Comparison of ENCODE assay signal across 8 cellular contexts in the genomic region with DNA sequence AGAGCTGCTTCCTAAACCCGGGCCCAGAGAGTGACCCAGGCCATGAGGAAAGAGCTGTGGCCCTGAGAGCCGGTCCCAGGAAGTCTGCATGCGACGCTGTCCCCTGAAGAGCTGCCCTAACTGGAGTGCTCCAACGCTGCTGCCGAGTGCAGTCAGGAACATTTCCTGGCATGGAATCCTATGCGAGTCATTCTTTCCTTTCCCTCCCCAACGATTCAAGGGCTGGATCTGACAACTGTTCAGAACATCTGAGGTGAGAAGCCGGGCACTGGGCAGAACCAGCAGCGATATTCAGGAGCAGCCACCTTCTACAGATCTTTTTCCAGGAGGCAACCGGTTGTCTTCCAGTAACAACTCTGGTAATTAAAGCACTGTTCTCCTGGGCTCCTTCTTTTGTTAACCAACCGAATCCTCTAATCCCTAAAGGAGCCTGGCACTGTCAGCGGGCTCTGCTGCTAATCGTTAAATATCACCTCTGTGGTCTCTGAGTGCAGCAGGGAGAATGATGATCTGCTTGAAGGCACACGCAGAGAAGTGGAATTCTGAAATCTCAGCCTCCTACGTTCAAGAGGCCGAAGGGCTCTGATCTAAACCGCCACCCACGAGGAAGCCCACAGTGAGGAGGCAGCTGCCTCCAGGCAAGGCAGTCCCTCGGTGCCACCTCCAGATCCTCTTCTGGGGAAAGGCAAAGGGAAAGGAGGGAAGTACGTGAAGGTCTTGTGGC. TPM values are rescaled to one million over a fixed set of nuclear protein-coding genes. Genes with fewer than 3 reads are reported as not detected.
DNase-seq lines count a peak whose midpoint lies in the region; ATAC-seq and TF ChIP-seq lines count a peak whose summit lies in the region.

No MANE protein-coding gene starts in this region.

- peaks cover 0 to 8% (median 0%) of the 10 kb centered on the region in 4 donors for H3K36me3 ChIP-seq in right lobe of liver

- CTCF ChIA-PET in AG04449 (lab: Yijun Ruan, JAX): interaction anchor here (0.7 to 2.4 kb wide), 12 partner anchors 8 to 475 kb away, joined by 3 to 10 read pairs (median 4); no protein-coding TSS in a partner anchor
- CTCF ChIA-PET in HEK293T (lab: Yijun Ruan, JAX): interaction anchor here (0.7 kb wide), 2 partner anchors 12 to 475 kb away, joined by 3 read pairs; no protein-coding TSS in a partner anchor

- intact Hi-C loops in right lobe of liver (cut with DNase I): no loop called here

- TF ChIP-seq CTCF in AG04449 (IDR thresholded peaks at IDR 0.05; ENCODE audit: insufficient read depth, low read length, missing control alignments): no peak
- no peak for TF ChIP-seq CTCF in choroid plexus epithelial cell (conservative IDR thresholded peaks at IDR 0.05; ENCODE audit: low read depth, low read length)
- no peak for TF ChIP-seq CTCF in right lobe of liver (IDR thresholded peaks at IDR 0.05)

- peak overlapping the region; percentile 62 to 71 (median 63) for H3K27ac ChIP-seq in right lobe of liver
- peak overlapping the region; percentile 69 for H3K27ac ChIP-seq in substantia nigra (ENCODE audit: low read depth, low read length, poor library complexity, severe bottlenecking)

- H3K4me3 ChIP-seq in AG04449 (ENCODE audit: low read depth, low read length): peak overlapping the region; percentile 20; the same call in 1 of the 2 replicates
- no peak overlapping the region for H3K4me3 ChIP-seq in choroid plexus epithelial cell (ENCODE audit: low read depth, low read length)
- no peak overlapping the region for H3K4me3 ChIP-seq in right lobe of liver

- DNase-seq in AG04449 (ENCODE audit: low read depth, low spot score) (peak; percentile 49), NCI-H187 (lab: John Stamatoyannopoulos, UW) (peak; percentile 69 to 87), choroid plexus epithelial cell (ENCODE audit: low read depth) (peak; percentile 79), right lobe of liver (peak; percentile 21 to 65 (median 64)), substantia nigra (lab: John Stamatoyannopoulos, UW) (peak in 22 of 49 donors; percentile 23 to 65 (median 46)), T-helper 1 cell (no peak), HEK293T (ENCODE audit: extremely low spot score) (no peak), NCI-H146 (lab: John Stamatoyannopoulos, UW) (no peak)

- 37% methylated on average over 17 of the region's 21 CpGs for WGBS in right lobe of liver (ENCODE audit: insufficient coverage, low coverage, low lambda C conversion rate, missing lambda C conversion rate)

- peak; percentile 52 for TF ChIP-seq POLR2A in right lobe of liver (IDR thresholded peaks at IDR 0.05)

- H3K27me3 ChIP-seq in right lobe of liver: no peaks in the 10 kb centered on the region

- H3K9me3 ChIP-seq in right lobe of liver: no peaks in the 10 kb centered on the region

- POLR2A ChIA-PET in AG04449 (lab: Yijun Ruan, JAX) (interaction anchor here (1.6 kb wide), 1 partner anchor 24 kb away, joined by 5 read pairs; no protein-coding TSS in a partner anchor), HEK293T (lab: Yijun Ruan, JAX) (no interaction called here)

- H3K4me1 ChIP-seq in right lobe of liver: peaks cover 4 to 58% (median 32%) of the 10 kb centered on the region in 4 donors

- peak; percentile 66 to 74 (median 70) for ATAC-seq in right lobe of liver

TF ChIP-seq in HEK293T, 16 proteins besides CTCF, POLR2A, EP300 and RAD21:
- TF ChIP-seq TARDBP (IDR thresholded peaks at IDR 0.05) (no peak), PKNOX1 (IDR thresholded peaks at IDR 0.05) (no peak), FOXK2 (IDR thresholded peaks at IDR 0.05) (no peak), ELF4 (IDR thresholded peaks at IDR 0.05) (no peak), SP1 (IDR thresholded peaks at IDR 0.05) (no peak), CTBP1 (IDR thresholded peaks at IDR 0.05; ENCODE audit: borderline replicate concordance) (no peak), LEF1 (IDR thresholded peaks at IDR 0.05; ENCODE audit: borderline replicate concordance) (no peak), HDGF (IDR thresholded peaks at IDR 0.05; ENCODE audit: borderline replicate concordance) (no peak), BHLHE40 (IDR thresholded peaks at IDR 0.05; ENCODE audit: borderline replicate concordance) (no peak), FOXM1 (IDR thresholded peaks at IDR 0.05; ENCODE audit: borderline replicate concordance) (no peak), ARNT (IDR thresholded peaks at IDR 0.05) (no peak), L3MBTL2 (conservative IDR thresholded peaks at IDR 0.05) (no peak), NFRKB (IDR thresholded peaks at IDR 0.05) (no peak), ZNF384 (IDR thresholded peaks at IDR 0.05) (no peak), FOXA1 (IDR thresholded peaks at IDR 0.05) (no peak), SUZ12 (IDR thresholded peaks at IDR 0.05) (no peak)

RNA-seq across cellular contexts. Expression of gene SLC45A1, which starts 55.8 kb away (rescaled TPM):
- total RNA-seq in right lobe of liver: under 1 TPM in 5 of 6 experiments, not detected in 1; 0.13 to 0.53 (median 0.25) TPM

Comparison
In these comparisons a context has a peak if more than half of its experiments do, and no peak if none do; other contexts are left out.
1. DNase-seq: peak in AG04449 (single experiment), NCI-H187 (2 of 2), choroid plexus epithelial cell (single experiment) and right lobe of liver (3 of 3); none in T-helper 1 cell (0 of 5), HEK293T (single experiment) and NCI-H146 (single experiment).